ENCODE assay signal across 16 cellular contexts in genomic region chr17:50502643-50502990, GRCh38. TPM values are rescaled to one million over a fixed set of nuclear protein-coding genes. Genes with fewer than 3 reads are reported as not detected.
DNase-seq lines count a peak whose midpoint lies in the region; ATAC-seq and TF ChIP-seq lines count a peak whose summit lies in the region.
"Had no signal": no experiment of that assay in that cellular context is flagged by ENCODE, and none has a peak within 500 bp of the region (broad histone marks: within the 10 kb centered on the region; RNA-seq: fewer than 3 reads in every experiment).

No MANE protein-coding gene starts in this region.

- H3K36me3 ChIP-seq in DOHH2 (ENCODE audit: control insufficient read depth, low read length): no peaks in the 10 kb centered on the region
- H3K36me3 ChIP-seq: SJCRH30 had no signal

- CTCF ChIA-PET in activated CD8-positive, alpha-beta T cell treated with anti-CD3 and anti-CD28 coated beads, Interleukin-2, amount 10 ng/mL, durations not matched to agents 7 days and 5 days (lab: Charles Lee): interaction anchor here (0.6 to 6.0 kb wide), 7 partner anchors 8 to 1302 kb away, joined by 3 to 34 read pairs (median 3); partner anchors contain the start of gene RSAD1
- CTCF ChIA-PET in T-cell (lab: Charles Lee): no interaction called here

- H4K20me1 ChIP-seq in DOHH2 (ENCODE audit: control insufficient read depth, insufficient read depth, low read depth, low read length): no peaks in the 10 kb centered on the region

- H3K27ac Mint-ChIP-seq in activated CD8-positive, alpha-beta T cell treated with anti-CD3 and anti-CD28 coated beads, Interleukin-2, amount 10 ng/mL, durations not matched to agents 7 days and 5 days: peak overlapping the region; percentile 78
- H3K27ac Mint-ChIP-seq in nephron progenitor cell (peak overlapping the region; percentile 22), T-cell (no peak overlapping the region)

- TF ChIP-seq CTCF in DOHH2 (IDR thresholded peaks at IDR 0.05; ENCODE audit: low read depth, low read length, poor library complexity, severe bottlenecking): no peak
- TF ChIP-seq CTCF in nephron progenitor cell (IDR thresholded peaks at IDR 0.05): no peak

- H3K27me3 ChIP-seq in DOHH2 (ENCODE audit: control insufficient read depth, low read length): no peaks in the 10 kb centered on the region
- H3K27me3 ChIP-seq: SJCRH30 had no signal

- DNase-seq in activated CD8-positive, alpha-beta T cell treated with anti-CD3 and anti-CD28 coated beads, Interleukin-2, amount 10 ng/mL, durations not matched to agents 7 days and 5 days: no peak
- DNase-seq in nephron progenitor cell: no peak
- no peak for DNase-seq in NCI-H2171 (lab: John Stamatoyannopoulos, UW)
- no peak for DNase-seq in T-cell
- DNase-seq: C1 segment of cervical spinal cord, GOT3, KG1, NCI-H1436, NCI-H2029, NCI-H510A, NCI-H774, PC-3, SJCRH30 had no signal

- H3K27ac ChIP-seq in DOHH2 (ENCODE audit: low read depth, low read length): peak overlapping the region; percentile 71
- H3K27ac ChIP-seq: SJCRH30 had no signal

- H3K4me3 ChIP-seq in DOHH2 (ENCODE audit: low read length): peak overlapping the region; percentile 24; the same call in 1 of the 2 replicates
- H3K4me3 ChIP-seq: SJCRH30 had no signal

- no peaks in the 10 kb centered on the region for H3K9me2 ChIP-seq in DOHH2 (replicated peaks; ENCODE audit: control insufficient read depth, low read length)

- H3K4me1 ChIP-seq in DOHH2 (ENCODE audit: control insufficient read depth, low read length): peaks cover 44% of the 10 kb centered on the region
- H3K4me1 ChIP-seq: SJCRH30 had no signal

- no peaks in the 10 kb centered on the region for H3K79me2 ChIP-seq in DOHH2 (ENCODE audit: control insufficient read depth, low read length)

- no peaks in the 10 kb centered on the region for H3K36me3 Mint-ChIP-seq in activated CD8-positive, alpha-beta T cell treated with anti-CD3 and anti-CD28 coated beads, Interleukin-2, amount 10 ng/mL, durations not matched to agents 7 days and 5 days (ENCODE audit: low read depth)
- H3K36me3 Mint-ChIP-seq in nephron progenitor cell (ENCODE audit: low read depth) (no peaks in the 10 kb centered on the region), T-cell (no peaks in the 10 kb centered on the region)

- H3K27me3 Mint-ChIP-seq in activated CD8-positive, alpha-beta T cell treated with anti-CD3 and anti-CD28 coated beads, Interleukin-2, amount 10 ng/mL, durations not matched to agents 7 days and 5 days (ENCODE audit: low read depth): no peaks in the 10 kb centered on the region
- H3K27me3 Mint-ChIP-seq in nephron progenitor cell (ENCODE audit: low read depth, poor library complexity) (peaks cover 9% of the 10 kb centered on the region), T-cell (no peaks in the 10 kb centered on the region)

- H3K9me3 ChIP-seq in DOHH2 (ENCODE audit: control insufficient read depth, insufficient read depth, low read length): no peaks in the 10 kb centered on the region
- H3K9me3 ChIP-seq: SJCRH30 had no signal

- peaks cover 46% of the 10 kb centered on the region for H3K4me1 Mint-ChIP-seq in activated CD8-positive, alpha-beta T cell treated with anti-CD3 and anti-CD28 coated beads, Interleukin-2, amount 10 ng/mL, durations not matched to agents 7 days and 5 days (ENCODE audit: low read depth)
- H3K4me1 Mint-ChIP-seq in nephron progenitor cell: peaks cover 53% of the 10 kb centered on the region
- peaks cover 5 to 15% (median 10%) of the 10 kb centered on the region in 3 donors for H3K4me1 Mint-ChIP-seq in T-cell

- H3K4me2 ChIP-seq in DOHH2 (ENCODE audit: low read length): peak overlapping the region; percentile 65

- POLR2A ChIA-PET in activated CD8-positive, alpha-beta T cell treated with anti-CD3 and anti-CD28 coated beads, Interleukin-2, amount 10 ng/mL, durations not matched to agents 7 days and 5 days (lab: Charles Lee): interaction anchor here (0.6 kb wide), 1 partner anchor 14 kb away, joined by 3 read pairs; no protein-coding TSS in a partner anchor
- POLR2A ChIA-PET in T-cell (lab: Charles Lee): no interaction called here

- peak; percentile 20 for ATAC-seq in activated CD8-positive, alpha-beta T cell treated with anti-CD3 and anti-CD28 coated beads, Interleukin-2, amount 10 ng/mL, durations not matched to agents 7 days and 5 days
- ATAC-seq in HG03520 (IDR thresholded peaks at IDR 0.05; ENCODE audit: unreplicated experiment) (no peak), T-cell (replicated peaks in 1 of 4) (no peak)
- ATAC-seq: PC-3 had no signal

- H3K9me3 Mint-ChIP-seq in activated CD8-positive, alpha-beta T cell treated with anti-CD3 and anti-CD28 coated beads, Interleukin-2, amount 10 ng/mL, durations not matched to agents 7 days and 5 days (ENCODE audit: insufficient read depth): no peaks in the 10 kb centered on the region
- no peaks in the 10 kb centered on the region for H3K9me3 Mint-ChIP-seq in nephron progenitor cell
- no peaks in the 10 kb centered on the region for H3K9me3 Mint-ChIP-seq in T-cell

- no peak overlapping the region for H3K4me3 Mint-ChIP-seq in activated CD8-positive, alpha-beta T cell treated with anti-CD3 and anti-CD28 coated beads, Interleukin-2, amount 10 ng/mL, durations not matched to agents 7 days and 5 days
- H3K4me3 Mint-ChIP-seq in nephron progenitor cell: no peak overlapping the region
- H3K4me3 Mint-ChIP-seq in T-cell: no peak overlapping the region

- peaks cover 15% of the 10 kb centered on the region for H3F3A ChIP-seq in DOHH2 (ENCODE audit: control insufficient read depth, insufficient read depth)

RNA-seq across cellular contexts. Expression of gene MYCBPAP, which starts 5.6 kb away (rescaled TPM):
- total RNA-seq in activated CD8-positive, alpha-beta T cell treated with anti-CD3 and anti-CD28 coated beads, Interleukin-2, amount 10 ng/mL, durations not matched to agents 7 days and 5 days: 1 to 10 TPM; 7.7 to 9.3 TPM
- 1 to 10 TPM in 4 of 5 donors, under 1 TPM in 1; 0.92 to 6.9 (median 4.7) TPM for total RNA-seq in T-cell
- total RNA-seq: SJCRH30 had no signal

RNA-seq across cellular contexts. Expression of gene RSAD1, which starts 24.0 kb away (rescaled TPM):
- 10 to 100 TPM; 26.6 to 28.4 TPM for total RNA-seq in activated CD8-positive, alpha-beta T cell treated with anti-CD3 and anti-CD28 coated beads, Interleukin-2, amount 10 ng/mL, durations not matched to agents 7 days and 5 days
- 10 to 100 TPM; 61.2 to 80.9 (median 73.2) TPM for total RNA-seq in T-cell

RNA-seq across cellular contexts. Expression of gene EPN3, which starts 29.9 kb away (rescaled TPM):
- total RNA-seq in activated CD8-positive, alpha-beta T cell treated with anti-CD3 and anti-CD28 coated beads, Interleukin-2, amount 10 ng/mL, durations not matched to agents 7 days and 5 days: not detected
- total RNA-seq in T-cell: under 1 TPM in 2 of 5 donors, not detected in 3; 0.08 to 0.44 TPM
- total RNA-seq: SJCRH30 had no signal

RNA-seq across cellular contexts. Expression of gene CHAD, which starts 33.9 kb away (rescaled TPM):
- total RNA-seq in activated CD8-positive, alpha-beta T cell treated with anti-CD3 and anti-CD28 coated beads, Interleukin-2, amount 10 ng/mL, durations not matched to agents 7 days and 5 days: not detected
- not detected for total RNA-seq in T-cell
- total RNA-seq: A673, PC-3, SJCRH30 had no signal

RNA-seq across cellular contexts. Expression of gene SPATA20, which starts 44.4 kb away (rescaled TPM):
- total RNA-seq in activated CD8-positive, alpha-beta T cell treated with anti-CD3 and anti-CD28 coated beads, Interleukin-2, amount 10 ng/mL, durations not matched to agents 7 days and 5 days: 10 to 100 TPM; 23.9 to 27.3 TPM
- total RNA-seq in T-cell: 10 to 100 TPM in 4 of 5 donors, 1 to 10 TPM in 1; 8.9 to 25.7 (median 20.3) TPM

Comparison
In these comparisons a context has a peak if more than half of its experiments do, and no peak if none do; other contexts are left out.
1. H3K27ac Mint-ChIP-seq: peak in activated CD8-positive, alpha-beta T cell treated with anti-CD3 and anti-CD28 coated beads, Interleukin-2, amount 10 ng/mL, durations not matched to agents 7 days and 5 days (single experiment) and nephron progenitor cell (single experiment); none in T-cell (0 of 2).